8 cellular contexts compared by ENCODE assay signal in genomic region chr16:49876716-49877129, GRCh38. TPM values are rescaled to one million over a fixed set of nuclear protein-coding genes. Genes with fewer than 3 reads are reported as not detected.
DNase-seq lines count a peak whose midpoint lies in the region; ATAC-seq lines count a peak whose summit lies in the region.

No MANE protein-coding gene starts in this region.

- no peaks in the 10 kb centered on the region for H3K9me3 Mint-ChIP-seq in activated T-helper 1 cell treated with anti-CD3 and anti-CD28 coated beads, Interleukin-12 subunit alpha, Interleukin-12 subunit beta, Interleukin-2, Interleukin-4 antibody, amounts not matched to agents 30 ng/mL and 10 ng/mL and 1 ng/mL, durations not matched to agents 14 hours and 24 hours and 36 hours

- peak; percentile 93 to 97 for ATAC-seq in right cardiac atrium
- no peak for ATAC-seq in GM21723 (IDR thresholded peaks at IDR 0.05; ENCODE audit: unreplicated experiment)

- WGBS in HUES64 = 4% methylated on average over 22 of the region's 22 CpGs
- WGBS in right cardiac atrium = 3% methylated on average over 22 of the region's 22 CpGs

- H3K27me3 ChIP-seq in HUES64 (ENCODE audit: insufficient read depth, low read length) (0 out of 2 replicates have a peak, but pooled peaks cover 4% of the 10 kb centered on the region), right cardiac atrium (ENCODE audit: control insufficient read depth, insufficient read depth) (no peaks in the 10 kb centered on the region)

- H3K9ac ChIP-seq in HUES64 (ENCODE audit: low read depth, low read length) = no peak overlapping the region; the same call in 1 of the 2 replicates

- H3K36me3 ChIP-seq in HUES64 (ENCODE audit: insufficient read depth, low read length) = no peaks in the 10 kb centered on the region

- peak; percentile 16 for DNase-seq in EH (ENCODE audit: low read depth)
- peak; percentile 13 for DNase-seq in activated T-helper 1 cell treated with anti-CD3 and anti-CD28 coated beads, Interleukin-12 subunit alpha, Interleukin-12 subunit beta, Interleukin-2, Interleukin-4 antibody, amounts not matched to agents 30 ng/mL and 10 ng/mL and 1 ng/mL, durations not matched to agents 14 hours and 24 hours and 36 hours (ENCODE audit: low spot score)
- DNase-seq in right cardiac atrium = peak; percentile 84 to 94 (median 91)
- DNase-seq in NOMO-1 treated with DMSO at 0.1 percent for 48 hours (lab: John Stamatoyannopoulos, UW; ENCODE audit: unreplicated experiment) = no peak
- no peak for DNase-seq in NCI-H128 (lab: John Stamatoyannopoulos, UW; ENCODE audit: unreplicated experiment)

- H3K27ac ChIP-seq in HUES64 (ENCODE audit: low read depth, low read length) (no peak overlapping the region), right cardiac atrium (ENCODE audit: low read length) (no peak overlapping the region), skin epidermis (peak overlapping the region in 5 of 21 experiments; percentile 6 to 64 (median 42))

- H3K4me3 ChIP-seq in HUES64 (ENCODE audit: low read length) = peak overlapping the region; percentile 55
- H3K4me3 ChIP-seq in right cardiac atrium (ENCODE audit: low read length) = peak overlapping the region; percentile 56
- peak overlapping the region in 4 of 7 experiments; percentile 2 to 21 (median 16) for H3K4me3 ChIP-seq in skin epidermis

- H3K4me1 Mint-ChIP-seq in activated T-helper 1 cell treated with anti-CD3 and anti-CD28 coated beads, Interleukin-12 subunit alpha, Interleukin-12 subunit beta, Interleukin-2, Interleukin-4 antibody, amounts not matched to agents 30 ng/mL and 10 ng/mL and 1 ng/mL, durations not matched to agents 14 hours and 24 hours and 36 hours (ENCODE audit: low read depth) = no peaks in the 10 kb centered on the region

- H3K4me1 ChIP-seq in HUES64 (ENCODE audit: insufficient read depth, low read length) = peaks cover 9% of the 10 kb centered on the region
- no peaks in the 10 kb centered on the region for H3K4me1 ChIP-seq in right cardiac atrium (ENCODE audit: control insufficient read depth, insufficient read depth, low read length)

- intact Hi-C loops in activated T-helper 1 cell treated with anti-CD3 and anti-CD28 coated beads, Interleukin-12 subunit alpha, Interleukin-12 subunit beta, Interleukin-2, Interleukin-4 antibody, amounts not matched to agents 30 ng/mL and 10 ng/mL and 1 ng/mL, durations not matched to agents 14 hours and 24 hours and 36 hours (cut with micrococcal nuclease) = no loop called here
- intact Hi-C loops in right cardiac atrium (cut with DNase I) = loop anchor here in 1 of 4 donors (10.0 kb wide), 1 partner anchor 382 kb away; no protein-coding TSS in a partner anchor

- H3K9me3 ChIP-seq in HUES64 (ENCODE audit: insufficient read depth, low read depth, low read length) = no peaks in the 10 kb centered on the region
- no peaks in the 10 kb centered on the region for H3K9me3 ChIP-seq in right cardiac atrium (ENCODE audit: control insufficient read depth, low read length)

- no peaks in the 10 kb centered on the region for H3K36me3 Mint-ChIP-seq in activated T-helper 1 cell treated with anti-CD3 and anti-CD28 coated beads, Interleukin-12 subunit alpha, Interleukin-12 subunit beta, Interleukin-2, Interleukin-4 antibody, amounts not matched to agents 30 ng/mL and 10 ng/mL and 1 ng/mL, durations not matched to agents 14 hours and 24 hours and 36 hours (ENCODE audit: low read depth)

- H3K4me3 Mint-ChIP-seq in activated T-helper 1 cell treated with anti-CD3 and anti-CD28 coated beads, Interleukin-12 subunit alpha, Interleukin-12 subunit beta, Interleukin-2, Interleukin-4 antibody, amounts not matched to agents 30 ng/mL and 10 ng/mL and 1 ng/mL, durations not matched to agents 14 hours and 24 hours and 36 hours = no peak overlapping the region

- H3K27me3 Mint-ChIP-seq in activated T-helper 1 cell treated with anti-CD3 and anti-CD28 coated beads, Interleukin-12 subunit alpha, Interleukin-12 subunit beta, Interleukin-2, Interleukin-4 antibody, amounts not matched to agents 30 ng/mL and 10 ng/mL and 1 ng/mL, durations not matched to agents 14 hours and 24 hours and 36 hours (ENCODE audit: insufficient read depth) = peaks cover 21% of the 10 kb centered on the region

- H3K27ac Mint-ChIP-seq in activated T-helper 1 cell treated with anti-CD3 and anti-CD28 coated beads, Interleukin-12 subunit alpha, Interleukin-12 subunit beta, Interleukin-2, Interleukin-4 antibody, amounts not matched to agents 30 ng/mL and 10 ng/mL and 1 ng/mL, durations not matched to agents 14 hours and 24 hours and 36 hours = no peak overlapping the region

RNA-seq across cellular contexts. Expression of gene ZNF423, which starts 20.8 kb away (rescaled TPM):
- polyA plus RNA-seq in HUES64 (2013, experiment 1 of 2) = 39.8 TPM
- polyA plus RNA-seq in HUES64 (2013, experiment 2 of 2) = 40.8 TPM
- not detected in 2 replicates for total RNA-seq in activated T-helper 1 cell treated with anti-CD3 and anti-CD28 coated beads, Interleukin-12 subunit alpha, Interleukin-12 subunit beta, Interleukin-2, Interleukin-4 antibody, amounts not matched to agents 30 ng/mL and 10 ng/mL and 1 ng/mL, durations not matched to agents 14 hours and 24 hours and 36 hours
- 10 to 100 TPM; 11.4 to 22.2 (median 14.6) TPM for total RNA-seq in right cardiac atrium
- 5.5 TPM for polyA plus RNA-seq in right cardiac atrium

Comparison
In these comparisons a context has a peak if more than half of its experiments do, and no peak if none do; other contexts are left out.
1. DNase-seq: peak in EH (single experiment), activated T-helper 1 cell treated with anti-CD3 and anti-CD28 coated beads, Interleukin-12 subunit alpha, Interleukin-12 subunit beta, Interleukin-2, Interleukin-4 antibody, amounts not matched to agents 30 ng/mL and 10 ng/mL and 1 ng/mL, durations not matched to agents 14 hours and 24 hours and 36 hours (single experiment) and right cardiac atrium (3 of 3); none in NOMO-1 treated with DMSO at 0.1 percent for 48 hours (single experiment) and NCI-H128 (single experiment).
2. RNA of gene ZNF423, which starts 20.8 kb away (total RNA-seq): 11.4 to 22.2 TPM in right cardiac atrium; not detected in activated T-helper 1 cell treated with anti-CD3 and anti-CD28 coated beads, Interleukin-12 subunit alpha, Interleukin-12 subunit beta, Interleukin-2, Interleukin-4 antibody, amounts not matched to agents 30 ng/mL and 10 ng/mL and 1 ng/mL, durations not matched to agents 14 hours and 24 hours and 36 hours; every median in the first group is over 10 times any median in the second.
3. Peak in every context shown above with its lines, with median percentiles within 50 percentile points of each other: H3K4me3 ChIP-seq.